36 cellular contexts compared by ENCODE assay signal in the genomic region with DNA sequence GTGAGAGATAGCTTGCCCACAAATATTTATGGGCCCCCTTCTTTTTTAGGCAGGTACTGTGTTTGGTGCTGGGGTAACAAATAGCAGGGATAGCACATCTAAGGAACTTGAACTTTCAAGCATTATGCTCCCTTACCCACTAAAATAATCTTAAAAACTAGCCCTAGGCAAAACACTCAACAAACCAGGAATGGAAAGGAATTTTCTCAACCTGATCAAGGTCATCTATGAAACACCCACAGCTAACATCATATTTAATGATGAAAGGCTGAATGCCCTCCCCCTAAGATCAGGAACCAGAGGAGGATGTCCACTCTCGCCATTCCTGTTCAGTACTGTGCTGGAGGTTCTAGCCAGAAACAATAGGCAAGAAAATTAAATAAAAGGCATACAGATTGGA.
"Had no signal": no experiment of that assay in that cellular context is flagged by ENCODE, and none has a peak within 500 bp of the region (broad histone marks: within the 10 kb centered on the region; RNA-seq: fewer than 3 reads in every experiment).

No MANE protein-coding gene starts in this region.

- H3K4me3 Mint-ChIP-seq: activated B cell treated with CpG ODN at 0.5 μM for 24 hours; activated CD4-positive, alpha-beta memory T cell treated with anti-CD3 and anti-CD28 coated beads for 36 hours; activated CD4-positive, alpha-beta T cell treated with anti-CD3 and anti-CD28 coated beads, Interleukin-2, amount 10 ng/mL, durations not matched to agents 24 days and 14 days; activated CD8-positive, alpha-beta T cell treated with anti-CD3 and anti-CD28 coated beads for 36 hours; activated naive CD4-positive, alpha-beta T cell treated with anti-CD3 and anti-CD28 coated beads for 36 hours; activated naive CD8-positive, alpha-beta T cell treated with anti-CD3 and anti-CD28 coated beads for 36 hours; activated T-cell treated with anti-CD3 and anti-CD28 coated beads, Interleukin-2, amount 50 U/mL, for 4 hours; activated T-helper 1 cell treated with anti-CD3 and anti-CD28 coated beads, Interleukin-12 subunit alpha, Interleukin-12 subunit beta, Interleukin-2, Interleukin-4 antibody, amounts not matched to agents 30 ng/mL and 10 ng/mL and 1 ng/mL, durations not matched to agents 14 hours and 24 hours and 36 hours; activated T-helper 17 cell treated with anti-CD3 and anti-CD28 coated beads, Interleukin-2, amount 50 U/mL, for 72 hours; brain; central memory CD8-positive, alpha-beta T cell; T-helper 1 cell treated with Interleukin-12 subunit alpha and Interleukin-12 subunit beta and Interleukin-4 antibody, amounts not matched to agents 30 μg/mL and 1 μg/mL, for 36 hours; T-helper 2 cell treated with Interferon-gamma antibody and Interleukin-4, amounts not matched to agents 5 μg/mL and 100 μg/mL, for 36 hours had no signal

- H3K4me1 Mint-ChIP-seq: activated B cell treated with CpG ODN at 0.5 μM for 24 hours; activated T-helper 17 cell treated with anti-CD3 and anti-CD28 coated beads, Interleukin-2, amount 50 U/mL, for 72 hours; central memory CD8-positive, alpha-beta T cell had no signal

- H3K27me3 Mint-ChIP-seq: activated B cell treated with CpG ODN at 0.5 μM for 24 hours; activated CD4-positive, alpha-beta memory T cell treated with anti-CD3 and anti-CD28 coated beads for 36 hours; activated CD8-positive, alpha-beta T cell treated with anti-CD3 and anti-CD28 coated beads for 36 hours; activated naive CD8-positive, alpha-beta T cell treated with anti-CD3 and anti-CD28 coated beads for 36 hours; activated T-helper 17 cell treated with anti-CD3 and anti-CD28 coated beads, Interleukin-2, amount 50 U/mL, for 72 hours; central memory CD8-positive, alpha-beta T cell had no signal

- H3K36me3 Mint-ChIP-seq: activated CD4-positive, alpha-beta memory T cell treated with anti-CD3 and anti-CD28 coated beads for 36 hours; brain had no signal

- H3K27ac ChIP-seq: adrenal gland, ascending aorta, cardiac muscle cell, VCaP had no signal

- DNase-seq: activated B cell treated with CpG ODN at 0.5 μM for 24 hours; activated CD4-positive, alpha-beta memory T cell treated with anti-CD3 and anti-CD28 coated beads for 36 hours; activated CD4-positive, alpha-beta T cell treated with anti-CD3 and anti-CD28 coated beads for 4 hours; activated CD4-positive, alpha-beta T cell treated with anti-CD3 and anti-CD28 coated beads, Interleukin-2, amount 10 ng/mL, durations not matched to agents 24 days and 14 days; activated CD4-positive, alpha-beta T cell treated with anti-CD3 and anti-CD28 coated beads, Interleukin-2, amount 50 U/mL, for 1 hour; activated CD4-positive, alpha-beta T cell treated with anti-CD3 and anti-CD28 coated beads, Interleukin-2, amount 50 U/mL, for 4 hours; activated CD4-positive, CD25-positive, alpha-beta regulatory T cell treated with anti-CD3 and anti-CD28 coated beads, Interleukin-2, amount 50 U/mL, for 72 hours; activated CD8-positive, alpha-beta memory T cell treated with anti-CD3 and anti-CD28 coated beads, Interleukin-2, amount 50 U/mL, for 4 hours; activated CD8-positive, alpha-beta T cell treated with anti-CD3 and anti-CD28 coated beads for 36 hours; activated effector memory CD4-positive, alpha-beta T cell treated with anti-CD3 and anti-CD28 coated beads, Interleukin-2, amount 50 U/mL, for 16 hours; activated gamma-delta T cell treated with Interleukin-2 at 50 U/mL for 16 hours; activated naive CD4-positive, alpha-beta T cell; activated naive CD4-positive, alpha-beta T cell treated with anti-CD3 and anti-CD28 coated beads for 36 hours; activated naive CD4-positive, alpha-beta T cell treated with anti-CD3 and anti-CD28 coated beads, Interleukin-2, amount 50 U/mL, for 16 hours; activated naive CD8-positive, alpha-beta T cell treated with anti-CD3 and anti-CD28 coated beads for 36 hours; activated T-cell treated with anti-CD3 and anti-CD28 coated beads for 4 hours; activated T-cell treated with anti-CD3 and anti-CD28 coated beads, Interleukin-2, amount 50 U/mL, for 1 hour; activated T-cell treated with anti-CD3 and anti-CD28 coated beads, Interleukin-2, amount 50 U/mL, for 4 hours; adrenal gland; amniotic stem cell; anterior cingulate cortex; caudate nucleus; cerebellar nuclear complex; T-helper 1 cell; T-helper 2 cell; T-helper 9 cell had no signal

- ATAC-seq: activated CD8-positive, alpha-beta T cell treated with anti-CD3 and anti-CD28 coated beads for 36 hours; activated naive CD4-positive, alpha-beta T cell treated with anti-CD3 and anti-CD28 coated beads, Interleukin-2, amount 50 U/mL, for 72 hours; activated T-cell treated with anti-CD3 and anti-CD28 coated beads, Interleukin-2, amount 50 U/mL, for 4 hours; activated T-helper 17 cell treated with anti-CD3 and anti-CD28 coated beads, Interleukin-2, amount 50 U/mL, for 72 hours had no signal

- H3K27ac Mint-ChIP-seq: activated B cell treated with CpG ODN at 0.5 μM for 24 hours; activated CD4-positive, alpha-beta memory T cell treated with anti-CD3 and anti-CD28 coated beads for 36 hours; activated CD4-positive, alpha-beta T cell treated with anti-CD3 and anti-CD28 coated beads, Interleukin-2, amount 10 ng/mL, durations not matched to agents 24 days and 14 days; activated CD8-positive, alpha-beta T cell treated with anti-CD3 and anti-CD28 coated beads for 36 hours; activated naive CD4-positive, alpha-beta T cell treated with anti-CD3 and anti-CD28 coated beads for 36 hours; activated naive CD4-positive, alpha-beta T cell treated with anti-CD3 and anti-CD28 coated beads, Interleukin-2, amount 50 U/mL, for 72 hours; activated naive CD8-positive, alpha-beta T cell treated with anti-CD3 and anti-CD28 coated beads for 36 hours; activated T-helper 1 cell treated with anti-CD3 and anti-CD28 coated beads, Interleukin-12 subunit alpha, Interleukin-12 subunit beta, Interleukin-2, Interleukin-4 antibody, amounts not matched to agents 30 ng/mL and 10 ng/mL and 1 ng/mL, durations not matched to agents 14 hours and 24 hours and 36 hours; activated T-helper 17 cell treated with anti-CD3 and anti-CD28 coated beads, Interleukin-2, amount 50 U/mL, for 72 hours; T-helper 1 cell treated with Interleukin-12 subunit alpha and Interleukin-12 subunit beta and Interleukin-4 antibody, amounts not matched to agents 30 μg/mL and 1 μg/mL, for 36 hours; T-helper 2 cell treated with Interferon-gamma antibody and Interleukin-4, amounts not matched to agents 5 μg/mL and 100 μg/mL, for 36 hours had no signal

- H3K9me3 Mint-ChIP-seq: activated B cell treated with CpG ODN at 0.5 μM for 24 hours; activated CD4-positive, alpha-beta memory T cell treated with anti-CD3 and anti-CD28 coated beads for 36 hours; activated CD4-positive, alpha-beta T cell treated with anti-CD3 and anti-CD28 coated beads, Interleukin-2, amount 10 ng/mL, durations not matched to agents 24 days and 14 days; activated CD8-positive, alpha-beta T cell treated with anti-CD3 and anti-CD28 coated beads for 36 hours; activated naive CD4-positive, alpha-beta T cell treated with anti-CD3 and anti-CD28 coated beads for 36 hours; activated naive CD4-positive, alpha-beta T cell treated with anti-CD3 and anti-CD28 coated beads, Interleukin-2, amount 50 U/mL, for 72 hours; activated naive CD8-positive, alpha-beta T cell treated with anti-CD3 and anti-CD28 coated beads for 36 hours; activated T-cell treated with anti-CD3 and anti-CD28 coated beads, Interleukin-2, amount 50 U/mL, for 4 hours; activated T-helper 1 cell treated with anti-CD3 and anti-CD28 coated beads, Interleukin-12 subunit alpha, Interleukin-12 subunit beta, Interleukin-2, Interleukin-4 antibody, amounts not matched to agents 30 ng/mL and 10 ng/mL and 1 ng/mL, durations not matched to agents 14 hours and 24 hours and 36 hours; activated T-helper 17 cell treated with anti-CD3 and anti-CD28 coated beads, Interleukin-2, amount 50 U/mL, for 72 hours; brain; central memory CD8-positive, alpha-beta T cell; T-helper 1 cell treated with Interleukin-12 subunit alpha and Interleukin-12 subunit beta and Interleukin-4 antibody, amounts not matched to agents 30 μg/mL and 1 μg/mL, for 36 hours; T-helper 2 cell treated with Interferon-gamma antibody and Interleukin-4, amounts not matched to agents 5 μg/mL and 100 μg/mL, for 36 hours had no signal
